1 cellular context compared by ENCODE assay signal in genomic region chr12:99910342-99910741, GRCh38.
TF ChIP-seq lines count a peak whose summit lies in the region.

No MANE protein-coding gene starts in this region.

TF ChIP-seq in SK-N-SH treated with all-trans-retinoic acid at 6 μM for 48 hours, 23 proteins besides CTCF, POLR2A, EP300 and RAD21 (continued from another document):
- no peak for TF ChIP-seq CSRNP3 (CRISPR knock-in tag; IDR thresholded peaks at IDR 0.05)
- TF ChIP-seq PPARA (CRISPR knock-in tag; IDR thresholded peaks at IDR 0.05; ENCODE audit: borderline replicate concordance): no peak
TF ChIP-seq in SK-N-SH treated with all-trans-retinoic acid at 6 μM for 48 hours: peak in this region for 0.
